In the genomic region with DNA sequence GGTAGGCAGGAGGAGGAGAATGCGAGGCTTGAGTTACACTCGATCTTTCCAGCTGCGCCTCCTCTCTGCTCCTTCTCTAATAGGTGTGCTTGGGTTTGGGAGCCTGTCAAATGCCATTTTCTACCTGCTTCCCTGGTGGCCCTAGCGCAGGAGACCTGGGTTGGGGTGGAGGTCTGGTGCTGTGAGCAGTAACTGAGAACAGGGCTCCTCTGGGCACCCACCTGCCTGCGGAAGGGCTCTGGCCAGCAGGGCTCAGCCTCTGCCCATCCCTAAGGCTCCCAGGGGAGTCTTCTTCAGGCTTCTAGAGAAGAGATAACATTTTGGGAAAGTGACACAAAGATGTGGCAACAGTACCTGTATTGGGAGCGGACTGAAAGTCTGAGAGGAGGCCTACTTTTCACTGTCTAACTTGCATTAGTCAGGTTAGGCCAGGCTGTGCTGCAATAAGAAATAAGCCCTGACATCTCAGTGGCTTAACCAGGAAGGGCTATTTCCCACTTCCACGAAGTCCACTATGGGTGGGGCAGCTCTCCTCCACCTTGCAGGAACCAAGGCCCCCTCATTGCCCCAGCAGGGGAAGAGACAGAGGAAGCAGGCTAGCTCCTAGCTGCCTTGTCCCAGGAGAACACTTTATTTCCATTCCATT, we compare ENCODE assay signal across 16 cellular contexts. TPM values are rescaled to one million over a fixed set of nuclear protein-coding genes. Genes with fewer than 3 reads are reported as not detected.
A peak's percentile ranks its signal among the peaks of the same experiment; 100 is the strongest.
DNase-seq lines count a peak whose midpoint lies in the region; ATAC-seq and TF ChIP-seq lines count a peak whose summit lies in the region.
"Had no signal": no experiment of that assay in that cellular context is flagged by ENCODE, and none has a peak within 500 bp of the region (broad histone marks: within the 10 kb centered on the region; RNA-seq: fewer than 3 reads in every experiment).

No MANE protein-coding gene starts in this region.

- TF ChIP-seq CTCF in PC-3 (conservative IDR thresholded peaks at IDR 0.05; ENCODE audit: low read depth, low read length) = no peak
- TF ChIP-seq CTCF in CD8-positive, alpha-beta T cell (IDR thresholded peaks at IDR 0.05) = no peak

- no peaks in the 10 kb centered on the region for H3K36me3 Mint-ChIP-seq in CD8-positive, alpha-beta T cell
- H3K36me3 Mint-ChIP-seq: CD4-positive, CD25-positive, alpha-beta regulatory T cell; IgD-negative memory B cell had no signal

- H3K9ac ChIP-seq in PC-3 (ENCODE audit: low read length) = no peak overlapping the region
- H3K9ac ChIP-seq: BLaER1 treated with 17β-estradiol and CSF1 and Interleukin-3, amounts not matched to agents 10 nM and 100 nM; KMS-11 had no signal

- no peak overlapping the region for H3K4me3 ChIP-seq in PC-3 (ENCODE audit: low read length)
- H3K4me3 ChIP-seq in CD8-positive, alpha-beta T cell (ENCODE audit: low read depth, low read length) = no peak overlapping the region
- H3K4me3 ChIP-seq: BLaER1 treated with 17β-estradiol and CSF1 and Interleukin-3, amounts not matched to agents 10 nM and 100 nM had no signal

- no peaks in the 10 kb centered on the region for H4K20me1 ChIP-seq in PC-3 (ENCODE audit: low read length)

- peak overlapping the region; percentile 37; the same call in 1 of the 2 replicates for H3K4me2 ChIP-seq in PC-3 (ENCODE audit: low read length)
- H3K4me2 ChIP-seq: BLaER1 treated with 17β-estradiol and CSF1 and Interleukin-3, amounts not matched to agents 10 nM and 100 nM; KMS-11 had no signal

- H3K9me3 ChIP-seq in PC-3 (ENCODE audit: low read length) = no peaks in the 10 kb centered on the region
- no peaks in the 10 kb centered on the region for H3K9me3 ChIP-seq in CD8-positive, alpha-beta T cell (ENCODE audit: low read length)
- H3K9me3 ChIP-seq: BLaER1 treated with 17β-estradiol and CSF1 and Interleukin-3, amounts not matched to agents 10 nM and 100 nM had no signal

- DNase-seq in cardiac septum (ENCODE audit: low spot score) = peak; percentile 63
- no peak for DNase-seq in left ventricle myocardium superior
- no peak for DNase-seq in PC-3
- DNase-seq in posterior vena cava (ENCODE audit: low spot score) = peak; percentile 38
- no peak for DNase-seq in NCI-H2081 treated with DMSO at 0.1 percent for 48 hours (lab: John Stamatoyannopoulos, UW)
- DNase-seq in CD8-positive, alpha-beta T cell = no peak
- DNase-seq in GDM1 (lab: John Stamatoyannopoulos, UW) = no peak
- DNase-seq: AML-193; CD4-positive, CD25-positive, alpha-beta regulatory T cell; DMS153; DMS79 treated with DMSO at 0.1 percent for 48 hours; EL had no signal

- no peak overlapping the region for H3K27ac Mint-ChIP-seq in CD8-positive, alpha-beta T cell
- H3K27ac Mint-ChIP-seq: IgD-negative memory B cell had no signal

- peak overlapping the region; percentile 56; the same call in 1 of the 2 replicates for H2AFZ ChIP-seq in PC-3 (ENCODE audit: low read length)

- CTCF ChIA-PET in PC-3 (lab: Charles Lee) = no interaction called here
- CTCF ChIA-PET in CD8-positive, alpha-beta T cell (lab: Charles Lee) = interaction anchor here (1.3 kb wide), 1 partner anchor 208 kb away, joined by 4 read pairs; no protein-coding TSS in a partner anchor

- H3K36me3 ChIP-seq in PC-3 (ENCODE audit: low read depth, low read length) = no peaks in the 10 kb centered on the region
- no peaks in the 10 kb centered on the region for H3K36me3 ChIP-seq in CD8-positive, alpha-beta T cell (ENCODE audit: insufficient read depth, low read length)
- H3K36me3 ChIP-seq: BLaER1 treated with 17β-estradiol and CSF1 and Interleukin-3, amounts not matched to agents 10 nM and 100 nM had no signal

- intact Hi-C loops in cardiac septum (cut with DNase I) = loop anchor here (10.0 kb wide), 1 partner anchor 232 kb away; no protein-coding TSS in a partner anchor
- intact Hi-C loops in left ventricle myocardium superior (cut with micrococcal nuclease) = loop anchor here (10.0 kb wide), 1 partner anchor 512 kb away; no protein-coding TSS in a partner anchor
- intact Hi-C loops in PC-3 (cut with micrococcal nuclease) = no loop called here
- intact Hi-C loops in posterior vena cava (cut with DNase I) = no loop called here
- intact Hi-C loops in CD8-positive, alpha-beta T cell (cut with DNase I, micrococcal nuclease) = loop anchor here in 1 of 2 experiments (10.0 kb wide), 1 partner anchor 1072 kb away; no protein-coding TSS in a partner anchor

- H3K79me2 ChIP-seq in PC-3 (ENCODE audit: low read length) = no peaks in the 10 kb centered on the region

- H3K27me3 ChIP-seq in PC-3 (ENCODE audit: low read length) = no peaks in the 10 kb centered on the region
- H3K27me3 ChIP-seq in CD8-positive, alpha-beta T cell (ENCODE audit: insufficient read depth, low read length) = no peaks in the 10 kb centered on the region

- ATAC-seq in left ventricle myocardium superior = no peak
- ATAC-seq in PC-3 = no peak
- no peak for ATAC-seq in CD8-positive, alpha-beta T cell

- H3F3A ChIP-seq in PC-3 (ENCODE audit: low read length, unreplicated experiment) = peaks cover 4% of the 10 kb centered on the region

- peaks cover 2% of the 10 kb centered on the region for H3K4me1 Mint-ChIP-seq in CD8-positive, alpha-beta T cell (ENCODE audit: low read depth)

- no peaks in the 10 kb centered on the region for H3K9me3 Mint-ChIP-seq in CD8-positive, alpha-beta T cell
- H3K9me3 Mint-ChIP-seq: IgD-negative memory B cell had no signal

- no TSS peak for BruUV-seq in PC-3 (replicated peaks; lab: Mats Ljungman, UMichigan)

- no peaks in the 10 kb centered on the region for H3K9me2 ChIP-seq in PC-3 (replicated peaks; ENCODE audit: low read length)

- peaks cover 6% of the 10 kb centered on the region for H3K27me3 Mint-ChIP-seq in CD8-positive, alpha-beta T cell (ENCODE audit: low read depth)

- no peak overlapping the region for H3K27ac ChIP-seq in PC-3 (ENCODE audit: low read length)
- no peak overlapping the region for H3K27ac ChIP-seq in CD8-positive, alpha-beta T cell (ENCODE audit: low read depth, low read length)
- H3K27ac ChIP-seq: 22Rv1; BLaER1 treated with 17β-estradiol and CSF1 and Interleukin-3, amounts not matched to agents 10 nM and 100 nM; KMS-11 had no signal

- H3K4me1 ChIP-seq in PC-3 (ENCODE audit: insufficient read depth, low read length) = peaks cover 14% of the 10 kb centered on the region
- no peaks in the 10 kb centered on the region for H3K4me1 ChIP-seq in CD8-positive, alpha-beta T cell (ENCODE audit: insufficient read depth, low read length)

- no peak overlapping the region for H3K4me3 Mint-ChIP-seq in CD8-positive, alpha-beta T cell
- H3K4me3 Mint-ChIP-seq: CD4-positive, CD25-positive, alpha-beta regulatory T cell; IgD-negative memory B cell had no signal

- POLR2A ChIA-PET in PC-3 (lab: Charles Lee; ENCODE audit: unreplicated experiment) = no interaction called here
- POLR2A ChIA-PET in CD8-positive, alpha-beta T cell (lab: Charles Lee) = no interaction called here

RNA-seq across cellular contexts. Expression of a gene that starts 7.7 kb away (rescaled TPM):
- total RNA-seq in cardiac septum (11.8 TPM), left ventricle myocardium superior (10.9 TPM), PC-3 (2014; rRNA removed) (37.5 and 46.1 TPM in 2 replicates), posterior vena cava (10 to 100 TPM; 17.2 to 18.5 TPM)
- 10 to 100 TPM; 28.3 to 29.1 TPM for total RNA-seq in CD8-positive, alpha-beta T cell

RNA-seq across cellular contexts. Expression of a gene that starts 21.0 kb away (rescaled TPM):
- not detected for total RNA-seq in cardiac septum
- total RNA-seq in left ventricle myocardium superior = not detected
- total RNA-seq in PC-3 (2014; rRNA removed) = not detected in 2 replicates
- total RNA-seq in posterior vena cava = not detected
- not detected for total RNA-seq in CD8-positive, alpha-beta T cell
- total RNA-seq: CD4-positive, CD25-positive, alpha-beta regulatory T cell had no signal

RNA-seq across cellular contexts. Expression of a gene that starts 41.8 kb away (rescaled TPM):
- total RNA-seq in cardiac septum (258 TPM), left ventricle myocardium superior (162 TPM), PC-3 (2014; rRNA removed) (868 and 934 TPM in 2 replicates), posterior vena cava (100 to 1,000 TPM in 1 of 2 donors, 10 to 100 TPM in 1; 65.8 to 100 TPM)
- total RNA-seq in CD8-positive, alpha-beta T cell = 1 to 10 TPM; 6.6 to 7.1 TPM

Comparison
In these comparisons a context has a peak if more than half of its experiments do, and no peak if none do; other contexts are left out.
1. DNase-seq: peak in cardiac septum (single experiment) and posterior vena cava (single experiment); none in left ventricle myocardium superior (single experiment), PC-3 (single experiment), NCI-H2081 treated with DMSO at 0.1 percent for 48 hours (single experiment), CD8-positive, alpha-beta T cell (0 of 7) and GDM1 (single experiment).
2. RNA of a gene that starts 41.8 kb away (total RNA-seq): 868 to 934 TPM in PC-3, 258 TPM in cardiac septum (single experiment), 162 TPM in left ventricle myocardium superior (single experiment) and 65.8 to 100 TPM in posterior vena cava; 6.6 to 7.1 TPM in CD8-positive, alpha-beta T cell; every median in the first group is over 4 times any median in the second.
3. intact Hi-C loops: an anchor here in cardiac septum (10.0 kb wide) and left ventricle myocardium superior (10.0 kb wide); none called in PC-3 and posterior vena cava.